In the genomic region with DNA sequence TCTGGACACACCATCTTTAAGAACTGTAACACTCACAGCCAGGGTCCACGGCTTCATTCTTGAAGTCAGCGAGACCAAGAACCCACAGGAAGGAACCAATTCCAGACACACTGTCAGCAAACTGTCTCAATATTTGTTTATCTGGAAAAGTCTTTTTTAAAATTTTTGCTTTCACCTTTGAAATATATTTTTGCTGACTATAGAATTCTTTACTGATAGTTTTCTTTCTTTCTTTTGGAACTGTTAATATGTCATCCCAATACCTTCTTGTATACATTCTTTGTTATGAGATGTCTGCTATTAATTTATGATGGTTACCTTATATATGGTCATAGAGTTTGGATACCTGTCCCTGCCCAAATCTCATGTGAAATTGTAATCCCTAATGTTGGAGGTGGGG, we compare ENCODE assay signal across 23 cellular contexts.
DNase-seq lines count a peak whose midpoint lies in the region; ATAC-seq, FAIRE-seq and TF ChIP-seq lines count a peak whose summit lies in the region.
"Had no signal": no experiment of that assay in that cellular context is flagged by ENCODE, and none has a peak within 500 bp of the region (broad histone marks: within the 10 kb centered on the region; RNA-seq: fewer than 3 reads in every experiment).

No MANE protein-coding gene starts in this region.

- no peak overlapping the region for H3K14ac ChIP-seq in IMR-90 (replicated peaks; ENCODE audit: low read depth, low read length)

- FAIRE-seq in A549 (lab: Jason Lieb, UNC), result no peak
- FAIRE-seq: A204.1, GM12878, GM12892, GM18507 had no signal

- H2BK15ac ChIP-seq in IMR-90 (ENCODE audit: low read depth, low read length), result no peak overlapping the region

- ATAC-seq in A549 (no peak), IMR-90 (ENCODE audit: low read depth) (no peak)
- ATAC-seq: CD8-positive, alpha-beta T cell; GM12878 had no signal

- H3K36me3 ChIP-seq in IMR-90 (ENCODE audit: control insufficient read depth, insufficient read depth, low read length) (no peaks in the 10 kb centered on the region), uterus (no peaks in the 10 kb centered on the region)
- H3K36me3 ChIP-seq: BLaER1 treated with 17β-estradiol and CSF1 and Interleukin-3, amounts not matched to agents 10 nM and 100 nM had no signal

- CTCF ChIA-PET in A549 (lab: Yijun Ruan, JAX) (no interaction called here), IMR-90 (lab: Yijun Ruan, JAX) (no interaction called here)

- H3K27me3 ChIP-seq in IMR-90 (ENCODE audit: control insufficient read depth, insufficient read depth, low read length) (no peaks in the 10 kb centered on the region), uterus (no peaks in the 10 kb centered on the region)
- H3K27me3 ChIP-seq: BLaER1 treated with 17β-estradiol and CSF1 and Interleukin-3, amounts not matched to agents 10 nM and 100 nM had no signal

- no peak overlapping the region for H3K4ac ChIP-seq in IMR-90 (ENCODE audit: low read depth, low read length)

- H3K79me1 ChIP-seq in IMR-90 (ENCODE audit: low read depth in 1 of 2, low read length in 2 of 2), result no peaks in the 10 kb centered on the region

- no peak overlapping the region for H3K4me2 ChIP-seq in A549
- H3K4me2 ChIP-seq in IMR-90 (ENCODE audit: low read depth, low read length), result no peak overlapping the region
- H3K4me2 ChIP-seq: BLaER1 treated with 17β-estradiol and CSF1 and Interleukin-3, amounts not matched to agents 10 nM and 100 nM had no signal

- 8% methylated on average over 2 of the region's 2 CpGs for WGBS in A549 (ENCODE audit: missing lambda C conversion rate)
- no CpG with 5 or more reads among the region's 2 CpGs for WGBS in IMR-90 (ENCODE audit: extremely low coverage in 2 of 2, insufficient read length in 1 of 2), 2 experiments

- H4K20me1 ChIP-seq in IMR-90 (ENCODE audit: insufficient read depth, low read length), result no peaks in the 10 kb centered on the region
- H4K20me1 ChIP-seq: BLaER1 treated with 17β-estradiol and CSF1 and Interleukin-3, amounts not matched to agents 10 nM and 100 nM had no signal

- H2BK5ac ChIP-seq in IMR-90 (ENCODE audit: low read depth, low read length, poor library complexity, severe bottlenecking), result no peak overlapping the region

- TF ChIP-seq CTCF in A549 (IDR thresholded peaks at IDR 0.05) (no peak), IMR-90 (conservative IDR thresholded peaks at IDR 0.05; ENCODE audit: low read depth, low read length) (no peak), uterus (IDR thresholded peaks at IDR 0.05) (no peak)

- H4K8ac ChIP-seq in IMR-90 (ENCODE audit: low read depth in 2 of 2, low read length in 2 of 2), result no peak overlapping the region

- H3K18ac ChIP-seq in IMR-90 (ENCODE audit: low read depth, low read length), result no peak overlapping the region

- no peaks in the 10 kb centered on the region for H3K4me1 ChIP-seq in A549
- no peaks in the 10 kb centered on the region for H3K4me1 ChIP-seq in IMR-90 (ENCODE audit: control insufficient read depth, insufficient read depth, low read length)
- no peaks in the 10 kb centered on the region for H3K4me1 ChIP-seq in uterus

- H3K9me3 ChIP-seq in A549 (no peaks in the 10 kb centered on the region), IMR-90 (ENCODE audit: control insufficient read depth, insufficient read depth, low read length) (no peaks in the 10 kb centered on the region), uterus (no peaks in the 10 kb centered on the region)

- DNase-seq in A549 (ENCODE audit: low read depth in 1 of 2, low spot score in 1 of 2), result no peak
- no peak for DNase-seq in IMR-90
- no peak for DNase-seq in uterus
- DNase-seq in COLO829 (ENCODE audit: low spot score), result no peak
- no peak for DNase-seq in midbrain (lab: John Stamatoyannopoulos, UW)
- DNase-seq: 8988T; AML-193; CD4-positive, alpha-beta T cell; CD8-positive, alpha-beta T cell; COR-L47; DMS 273 treated with DMSO at 0.1 percent for 48 hours; DMS153; DMS53; DMS79; DND-41; EL; GDM1 had no signal

- no peak overlapping the region for H3K56ac ChIP-seq in IMR-90 (ENCODE audit: extremely low read depth, insufficient read depth, low read length)

- H3K9ac ChIP-seq in IMR-90 (ENCODE audit: low read depth, low read length), result no peak overlapping the region
- H3K9ac ChIP-seq: BLaER1 treated with 17β-estradiol and CSF1 and Interleukin-3, amounts not matched to agents 10 nM and 100 nM had no signal

- H4K91ac ChIP-seq in IMR-90 (ENCODE audit: insufficient read depth, low read depth, low read length), result no peak overlapping the region

- H2AK9ac ChIP-seq in IMR-90 (replicated peaks; ENCODE audit: low read depth, low read length, poor library complexity), result no peak overlapping the region

- no peak overlapping the region for H3K4me3 ChIP-seq in A549
- H3K4me3 ChIP-seq in IMR-90 (ENCODE audit: insufficient read depth, low read depth, low read length), result no peak overlapping the region
- H3K4me3 ChIP-seq in uterus, result no peak overlapping the region
- H3K4me3 ChIP-seq: BLaER1 treated with 17β-estradiol and CSF1 and Interleukin-3, amounts not matched to agents 10 nM and 100 nM; GM12878 had no signal

- POLR2A ChIA-PET in A549 (lab: Yijun Ruan, JAX) (no interaction called here), IMR-90 (lab: Charles Lee; ENCODE audit: unreplicated experiment) (no interaction called here)

- no TSS peak for BruUV-seq in IMR-90 (replicated peaks; lab: Mats Ljungman, UMichigan)

- no peak for TF ChIP-seq POLR2A in A549 (IDR thresholded peaks at IDR 0.05; ENCODE audit: low read length)
- TF ChIP-seq POLR2A in IMR-90 (IDR thresholded peaks at IDR 0.05; ENCODE audit: low read depth, low read length), result no peak
- no peak for TF ChIP-seq POLR2A in uterus (IDR thresholded peaks at IDR 0.05)

- H3K9me1 ChIP-seq in IMR-90 (ENCODE audit: insufficient read depth, low read length), result no peaks in the 10 kb centered on the region

- TF ChIP-seq EP300 in A549 (IDR thresholded peaks at IDR 0.05), result no peak

- no peak overlapping the region for H4K5ac ChIP-seq in IMR-90 (ENCODE audit: low read depth, low read length)

- H2BK20ac ChIP-seq in IMR-90 (ENCODE audit: low read depth, low read length), result no peak overlapping the region

- dilution Hi-C loops in IMR-90 (cut with HindIII; ENCODE audit: low sequenced_read_pairs, unreplicated experiment), result no loop called here

- no peak overlapping the region for H2BK120ac ChIP-seq in IMR-90 (ENCODE audit: low read depth, low read length)

- intact Hi-C loops in IMR-90 (cut with micrococcal nuclease), result no loop called here
- intact Hi-C loops in uterus (cut with DNase I; ENCODE audit: low total_unique reads), result no loop called here

- H3K27ac ChIP-seq in A549 (no peak overlapping the region), IMR-90 (ENCODE audit: insufficient read depth, low read length) (no peak overlapping the region), uterus (peak overlapping the region; percentile 28 to 32)
- H3K27ac ChIP-seq: BLaER1 treated with 17β-estradiol and CSF1 and Interleukin-3, amounts not matched to agents 10 nM and 100 nM; C4-2B had no signal

- no peak overlapping the region for H3K23ac ChIP-seq in IMR-90 (ENCODE audit: low read depth, low read length)

- in situ Hi-C loops in IMR-90 (cut with MboI; ENCODE audit: low sequenced_read_pairs), result no loop called here

- TF ChIP-seq RAD21 in A549 (conservative IDR thresholded peaks at IDR 0.05 in 1 of 2, IDR thresholded peaks at IDR 0.05 in 1 of 2) (no peak), IMR-90 (IDR thresholded peaks at IDR 0.05; ENCODE audit: low read length) (no peak)

- no peak overlapping the region for H2AFZ ChIP-seq in IMR-90 (replicated peaks; ENCODE audit: low read length, poor library complexity)

- no peak overlapping the region for H2AK5ac ChIP-seq in IMR-90 (ENCODE audit: low read depth, low read length)

TF ChIP-seq in A549, 52 proteins besides CTCF, POLR2A, EP300 and RAD21:
- TF ChIP-seq, protein P1, sequence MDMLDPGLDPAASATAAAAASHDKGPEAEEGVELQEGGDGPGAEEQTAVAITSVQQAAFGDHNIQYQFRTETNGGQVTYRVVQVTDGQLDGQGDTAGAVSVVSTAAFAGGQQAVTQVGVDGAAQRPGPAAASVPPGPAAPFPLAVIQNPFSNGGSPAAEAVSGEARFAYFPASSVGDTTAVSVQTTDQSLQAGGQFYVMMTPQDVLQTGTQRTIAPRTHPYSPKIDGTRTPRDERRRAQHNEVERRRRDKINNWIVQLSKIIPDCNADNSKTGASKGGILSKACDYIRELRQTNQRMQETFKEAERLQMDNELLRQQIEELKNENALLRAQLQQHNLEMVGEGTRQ (IDR thresholded peaks at IDR 0.05), result no peak
- TF ChIP-seq CBX8 (IDR thresholded peaks at IDR 0.05), result no peak
- TF ChIP-seq MAX (IDR thresholded peaks at IDR 0.05), result no peak
- TF ChIP-seq NFE2L2 (conservative IDR thresholded peaks at IDR 0.05; ENCODE audit: low read length), result no peak
- no peak for TF ChIP-seq FOSL2 (IDR thresholded peaks at IDR 0.05)
- TF ChIP-seq FOSL2 (CRISPR knock-in tag; IDR thresholded peaks at IDR 0.05), result no peak
- TF ChIP-seq JUNB (IDR thresholded peaks at IDR 0.05), result no peak
- peak; percentile 53 for TF ChIP-seq MAFK (IDR thresholded peaks at IDR 0.05; ENCODE audit: partially characterized antibody)
- TF ChIP-seq HDAC2 (IDR thresholded peaks at IDR 0.05), result no peak

TF ChIP-seq in IMR-90, 13 proteins besides CTCF, POLR2A, EP300 and RAD21:
- TF ChIP-seq, protein P1 (IDR thresholded peaks at IDR 0.05; ENCODE audit: low read depth, low read length), result no peak
- peak; percentile 39; the same call in 1 of the 2 replicates for TF ChIP-seq MAFK (IDR thresholded peaks at IDR 0.05; ENCODE audit: low read depth, low read length)

Comparison
In these comparisons a context has a peak if more than half of its experiments do, and no peak if none do; other contexts are left out.
1. H3K27ac ChIP-seq: peak in uterus (2 of 2); none in A549 (0 of 2) and IMR-90 (single experiment).